27 cellular contexts compared by ENCODE assay signal in genomic region chr1:154857022-154857421, GRCh38. TPM values are rescaled to one million over a fixed set of nuclear protein-coding genes. Genes with fewer than 3 reads are reported as not detected.
DNase-seq lines count a peak whose midpoint lies in the region; ATAC-seq, FAIRE-seq and TF ChIP-seq lines count a peak whose summit lies in the region.
"Had no signal": no experiment of that assay in that cellular context is flagged by ENCODE, and none has a peak within 500 bp of the region (broad histone marks: within the 10 kb centered on the region; RNA-seq: fewer than 3 reads in every experiment).

No MANE protein-coding gene starts in this region.

- H3K79me2 ChIP-seq in Karpas-422 (ENCODE audit: low read length) (peaks cover 63% of the 10 kb centered on the region), K562 (ENCODE audit: control insufficient read depth, insufficient read depth, low read length) (no peaks in the 10 kb centered on the region)

- ATAC-seq in K562, result no peak
- no peak for ATAC-seq in gastrocnemius medialis
- no peak for ATAC-seq in HG03571 (IDR thresholded peaks at IDR 0.05; ENCODE audit: unreplicated experiment)
- ATAC-seq: CD8-positive, alpha-beta T cell had no signal

- no peaks in the 10 kb centered on the region for H3K27me3 ChIP-seq in Karpas-422 (ENCODE audit: low read length)
- H3K27me3 ChIP-seq in K562 (ENCODE audit: control insufficient read depth in 2 of 2, insufficient read depth in 2 of 2, low read length in 2 of 2), result peaks cover 0 to 11% of the 10 kb centered on the region in 2 experiments; a peak in 2 of 5 replicates
- H3K27me3 ChIP-seq in gastrocnemius medialis, result no peaks in the 10 kb centered on the region

- TF ChIP-seq CTCF in GM12864 (IDR thresholded peaks at IDR 0.05; ENCODE audit: low read depth, low read length, missing control alignments), result no peak
- no peak for TF ChIP-seq CTCF in K562 (IDR thresholded peaks at IDR 0.05 in 2 of 3, conservative IDR thresholded peaks at IDR 0.05 in 1 of 3; ENCODE audit: insufficient read depth in 2 of 3, low read depth in 1 of 3, low read length in 3 of 3)
- TF ChIP-seq CTCF in gastrocnemius medialis (IDR thresholded peaks at IDR 0.05 in 4 of 5, conservative IDR thresholded peaks at IDR 0.05 in 1 of 5), result no peak

- H3K4me1 ChIP-seq in Karpas-422 (ENCODE audit: low read length), result peaks cover 81% of the 10 kb centered on the region
- peaks cover 16 to 20% of the 10 kb centered on the region in 2 experiments for H3K4me1 ChIP-seq in K562 (replicated peaks in 1 of 2; ENCODE audit: control insufficient read depth in 2 of 2, insufficient read depth in 2 of 2, low read length in 2 of 2)
- peaks cover 81 to 84% of the 10 kb centered on the region in 2 donors for H3K4me1 ChIP-seq in gastrocnemius medialis
- H3K4me1 ChIP-seq: Caco-2 had no signal

- POLR2A ChIA-PET in K562 (lab: Yijun Ruan, JAX), result interaction anchor here (0.6 to 1.2 kb wide), 3 partner anchors 12 to 116 kb away, joined by 3 read pairs; no protein-coding TSS in a partner anchor

- TF ChIP-seq POLR2A in K562 (conservative IDR thresholded peaks at IDR 0.05), result no peak
- no peak for TF ChIP-seq POLR2A in gastrocnemius medialis (IDR thresholded peaks at IDR 0.05)

- no peak overlapping the region for H3K27ac Mint-ChIP-seq in activated T-cell treated with anti-CD3 and anti-CD28 coated beads, Interleukin-2, amount 50 U/mL, for 24 hours
- H3K27ac Mint-ChIP-seq: CD8-positive, alpha-beta T cell had no signal

- no TSS peak for BruUV-seq in K562 (replicated peaks; lab: Mats Ljungman, UMichigan)

- FAIRE-seq in K562 (lab: Jason Lieb, UNC) (no peak), GM19239 (lab: Jason Lieb, UNC) (no peak)

- 9% methylated on average over 6 of the region's 6 CpGs for WGBS in K562 (ENCODE audit: insufficient coverage, low coverage, missing lambda C conversion rate)

- H3K9me2 ChIP-seq in Karpas-422 (replicated peaks; ENCODE audit: insufficient read depth, low read length), result no peaks in the 10 kb centered on the region

- H2AFZ ChIP-seq in Karpas-422 (ENCODE audit: low read length), result no peak overlapping the region
- H2AFZ ChIP-seq in K562 (ENCODE audit: low read depth, low read length), result no peak overlapping the region

- H3K36me3 ChIP-seq in Karpas-422 (ENCODE audit: insufficient read depth, low read length) (peaks cover 7% of the 10 kb centered on the region; the same call in 1 of the 2 replicates), K562 (ENCODE audit: control insufficient read depth, insufficient read depth, low read length) (no peaks in the 10 kb centered on the region), gastrocnemius medialis (no peaks in the 10 kb centered on the region)

- H3K4me3 ChIP-seq in GM12864 (ENCODE audit: low read depth, low read length) (peak overlapping the region; percentile 68), Karpas-422 (ENCODE audit: low read length) (peak overlapping the region; percentile 58), K562 (no peak overlapping the region), gastrocnemius medialis (no peak overlapping the region)

- intact Hi-C loops in K562 (cut with micrococcal nuclease), result no loop called here
- intact Hi-C loops in gastrocnemius medialis (cut with DNase I; ENCODE audit: low total_unique reads), result loop anchor here (5.0 kb wide), 1 partner anchor 1370 kb away; no protein-coding TSS in a partner anchor

- H3K9me3 ChIP-seq in Karpas-422 (ENCODE audit: low read length), result no peaks in the 10 kb centered on the region
- H3K9me3 ChIP-seq in K562 (replicated peaks; ENCODE audit: control insufficient read depth, insufficient read depth, low read depth, low read length), result no peaks in the 10 kb centered on the region
- H3K9me3 ChIP-seq in gastrocnemius medialis, result no peaks in the 10 kb centered on the region
- H3K9me3 ChIP-seq: Caco-2 had no signal

- H3K27ac ChIP-seq in Karpas-422 (ENCODE audit: low read length) (peak overlapping the region; percentile 97), K562 (ENCODE audit: extremely low read depth, low read depth, low read length) (no peak overlapping the region), gastrocnemius medialis (peak overlapping the region; percentile 91 to 99 (median 96))
- H3K27ac ChIP-seq: C4-2B, KMS-11, RWPE1 had no signal

- H3K9ac ChIP-seq in Karpas-422 (ENCODE audit: low read length) (peak overlapping the region; percentile 65), K562 (ENCODE audit: insufficient read depth in 1 of 2, low read depth in 2 of 2, low read length in 2 of 2) (no peak overlapping the region)
- H3K9ac ChIP-seq: KMS-11 had no signal

- no peak for TF ChIP-seq EP300 in K562 (IDR thresholded peaks at IDR 0.05; ENCODE audit: low read length)

- H3K4me2 ChIP-seq in Karpas-422 (ENCODE audit: low read depth, low read length, poor library complexity, severe bottlenecking), result peak overlapping the region; percentile 83
- no peak overlapping the region for H3K4me2 ChIP-seq in K562 (ENCODE audit: insufficient read depth, low read length)
- H3K4me2 ChIP-seq: KMS-11 had no signal

- DNase-seq in GM12864 (ENCODE audit: low read depth), result no peak
- DNase-seq in Karpas-422, result no peak
- no peak for DNase-seq in K562 (ENCODE audit: extremely low read depth in 1 of 4, low spot score in 3 of 4)
- DNase-seq in gastrocnemius medialis, result no peak
- DNase-seq in activated T-cell treated with anti-CD3 and anti-CD28 coated beads, Interleukin-2, amount 50 U/mL, for 1 hour, result no peak
- DNase-seq in GM19239 (ENCODE audit: insufficient read length, low spot score), result no peak
- DNase-seq in activated T-cell treated with anti-CD3 and anti-CD28 coated beads, Interleukin-2, amount 50 U/mL, for 24 hours, result no peak
- DNase-seq: Caco-2; CD8-positive, alpha-beta T cell; EL; GDM1; H7; IMR-90; NCI-H1092 treated with DMSO at 0.1 percent for 48 hours; NCI-H1436; NCI-H187; NCI-H2081 treated with DMSO at 0.1 percent for 48 hours; NCI-H2171 treated with DMSO at 0.1 percent for 48 hours; NCI-H345; NCI-H524 treated with DMSO at 0.1 percent for 48 hours; NCI-H774; NK-92 treated with Interleukin-12 subunit alpha and Interleukin-12 subunit beta, amount 100 ng/mL, for 24 hours; SHP77 treated with DMSO at 0.1 percent for 48 hours had no signal

- CTCF ChIA-PET in K562 (lab: Yijun Ruan, JAX; ENCODE audit: low intra/inter-chr PET ratio), result no interaction called here

- H3K4me3 Mint-ChIP-seq in activated T-cell treated with anti-CD3 and anti-CD28 coated beads, Interleukin-2, amount 50 U/mL, for 24 hours, result no peak overlapping the region
- H3K4me3 Mint-ChIP-seq: CD8-positive, alpha-beta T cell had no signal

- in situ Hi-C loops in K562 (cut with MboI) (no loop called here), gastrocnemius medialis (cut with MboI; ENCODE audit: low sequenced_read_pairs in 4 of 4) (no loop called here)

- H3K27me3 Mint-ChIP-seq in activated T-cell treated with anti-CD3 and anti-CD28 coated beads, Interleukin-2, amount 50 U/mL, for 24 hours, result peaks cover 9% of the 10 kb centered on the region

- no peaks in the 10 kb centered on the region for H3K9me1 ChIP-seq in K562 (ENCODE audit: control insufficient read depth, insufficient read depth, low read length)

- no peaks in the 10 kb centered on the region for H3K9me3 Mint-ChIP-seq in activated T-cell treated with anti-CD3 and anti-CD28 coated beads, Interleukin-2, amount 50 U/mL, for 24 hours
- H3K9me3 Mint-ChIP-seq: CD8-positive, alpha-beta T cell had no signal

- TF ChIP-seq RAD21 in K562 (CRISPR knock-in tag; conservative IDR thresholded peaks at IDR 0.05 in 1 of 2, IDR thresholded peaks at IDR 0.05 in 1 of 2), result no peak

- peaks cover 31% of the 10 kb centered on the region for H3K4me1 Mint-ChIP-seq in activated T-cell treated with anti-CD3 and anti-CD28 coated beads, Interleukin-2, amount 50 U/mL, for 24 hours (ENCODE audit: low read depth)

- H3K36me3 Mint-ChIP-seq in activated T-cell treated with anti-CD3 and anti-CD28 coated beads, Interleukin-2, amount 50 U/mL, for 24 hours (ENCODE audit: low read depth), result no peaks in the 10 kb centered on the region
- H3K36me3 Mint-ChIP-seq: CD8-positive, alpha-beta T cell had no signal

- H4K20me1 ChIP-seq in Karpas-422 (ENCODE audit: insufficient read depth, low read depth, low read length) (no peaks in the 10 kb centered on the region), K562 (replicated peaks; ENCODE audit: control insufficient read depth, insufficient read depth, low read length) (no peaks in the 10 kb centered on the region)

TF ChIP-seq in K562, 482 proteins besides CTCF, POLR2A, EP300 and RAD21 (continues in another document):
- TF ChIP-seq RCOR1 (IDR thresholded peaks at IDR 0.05; ENCODE audit: borderline replicate concordance in 1 of 2, low read depth in 2 of 2, low read length in 2 of 2), result 0 out of 4 replicates have a peak, but pooled peaks of 1 of the 2 experiments have one; percentile 19
- TF ChIP-seq RBM25 (IDR thresholded peaks at IDR 0.05; ENCODE audit: low read depth, low read length, severe bottlenecking), result peak; percentile 57
- peak in 1 of 2 experiments; percentile 50; a peak in 3 of 4 replicates for TF ChIP-seq KDM1A (IDR thresholded peaks at IDR 0.05)
- peak; percentile 54; the same call in 1 of the 2 replicates for TF ChIP-seq SMARCA5 (IDR thresholded peaks at IDR 0.05)
- TF ChIP-seq BCOR (IDR thresholded peaks at IDR 0.05), result peak; percentile 70; the same call in 1 of the 2 replicates

RNA-seq across cellular contexts. Expression of gene KCNN3, which starts 13.1 kb away (rescaled TPM):
- total RNA-seq in Karpas-422 (2014; rRNA removed; shearing (Covaris generic); ENCODE audit: low replicate concordance), result 50.0 and 68.2 TPM in 2 replicates
- 0.12 TPM in 1 of 2 replicates, not detected in the other for total RNA-seq in K562 (2011; cell fraction: chromatin; rRNA removed; ENCODE audit: low replicate concordance)
- total RNA-seq in K562 (2011; cell fraction: nucleolus; rRNA removed), result 0.17 TPM in 1 of 2 replicates, not detected in the other
- total RNA-seq in K562 (2011; cell fraction: nucleoplasm; rRNA removed), result not detected in 2 replicates
- total RNA-seq in K562 (2014; rRNA removed) (0.12 TPM in 1 of 2 replicates, not detected in the other), K562 (2014; rRNA removed; fragmentation: Illumina TruSeq; extraction: Trizol) (not detected in 2 replicates), K562 (2015; rRNA removed; fragmentation: Illumina TruSeq; extraction: Trizol) (not detected in 2 replicates), K562 (2021) (0.02 and 0.04 TPM in 2 replicates), gastrocnemius medialis (10 to 100 TPM in 3 of 4 donors, 1 to 10 TPM in 1; 5.0 to 30.0 (median 20.8) TPM)
- polyA plus RNA-seq in K562 (2011; rRNA removed) (0.03 TPM in 1 of 2 replicates, not detected in the other), K562 (2014; fragmentation: Illumina TruSeq; extraction: Trizol) (not detected in 2 replicates), K562 (2014; fragmentation: Nextera tagmentation; extraction: Ambion mirVana) (not detected), K562 (2014; rRNA removed) (0.03 TPM in 1 of 2 replicates, not detected in the other)
- polyA plus RNA-seq in K562 (2011; cell fraction: cytosol; rRNA removed), result 0.01 and 0.07 TPM in 2 replicates
- polyA plus RNA-seq in K562 (2011; cell fraction: nucleus; rRNA removed), result 0.01 and 0.07 TPM in 2 replicates
- polyA plus RNA-seq in K562 (2012), result 0.03 and 0.14 TPM in 2 replicates
- 0.07 TPM in 1 of 2 replicates, not detected in the other for polyA minus RNA-seq in K562 (2011; rRNA and poly(A)+ RNA removed)
- not detected in 2 replicates for polyA minus RNA-seq in K562 (2011; cell fraction: cytosol; rRNA and poly(A)+ RNA removed)
- not detected in 2 replicates for polyA minus RNA-seq in K562 (2011; cell fraction: nucleus; rRNA and poly(A)+ RNA removed)
- total RNA-seq: IMR-90 had no signal

Comparison
In these comparisons a context has a peak if more than half of its experiments do, and no peak if none do; other contexts are left out.
1. H3K4me3 ChIP-seq: peak in GM12864 (single experiment) and Karpas-422 (single experiment); none in K562 (single experiment) and gastrocnemius medialis (0 of 4).
2. RNA of gene KCNN3, which starts 13.1 kb away (total RNA-seq): 50.0 to 68.2 TPM in Karpas-422 and 5.0 to 30.0 TPM in gastrocnemius medialis; 0.02 to 0.17 TPM in K562; every median in the first group is over 4 times any median in the second.